Comparison of ENCODE assay signal across 1 cellular context in genomic region chr3:196754215-196754937, GRCh38.
TF ChIP-seq lines count a peak whose summit lies in the region.

No MANE protein-coding gene starts in this region.

TF ChIP-seq in HepG2, 621 proteins besides CTCF, POLR2A, EP300 and RAD21 (continued from another document and continues in another):
- TF ChIP-seq ARID5B (CRISPR knock-in tag; IDR thresholded peaks at IDR 0.05) (peak; percentile 46; the same call in 1 of the 2 replicates), MAX (IDR thresholded peaks at IDR 0.05) (peak; percentile 59), ZBTB33 (CRISPR knock-in tag; IDR thresholded peaks at IDR 0.05) (peak; percentile 46; the same call in 1 of the 2 replicates), HDAC2 (CRISPR knock-in tag; IDR thresholded peaks at IDR 0.05) (peak; percentile 67), TEAD3 (CRISPR knock-in tag; optimal IDR thresholded peaks at IDR 0.05; ENCODE audit: borderline replicate concordance) (peak; percentile 90), LCORL (IDR thresholded peaks at IDR 0.05) (no peak), LCORL (CRISPR knock-in tag; IDR thresholded peaks at IDR 0.05) (peak; percentile 44; the same call in 1 of the 2 replicates), ZBTB26 (CRISPR knock-in tag; IDR thresholded peaks at IDR 0.05; ENCODE audit: borderline replicate concordance) (peak; percentile 64; the same call in 1 of the 2 replicates), TCF7 (IDR thresholded peaks at IDR 0.05; ENCODE audit: low read depth) (0 out of 2 replicates have a peak, but pooled peaks have one; percentile 6), ZSCAN21 (CRISPR knock-in tag; IDR thresholded peaks at IDR 0.05; ENCODE audit: borderline replicate concordance) (no peak), BCL3 (CRISPR knock-in tag; IDR thresholded peaks at IDR 0.05) (no peak), ZBTB7B (CRISPR knock-in tag; IDR thresholded peaks at IDR 0.05) (0 out of 2 replicates have a peak, but pooled peaks have one; percentile 37), HMG20A (CRISPR knock-in tag; IDR thresholded peaks at IDR 0.05; ENCODE audit: borderline replicate concordance) (peak; percentile 24; the same call in 1 of the 2 replicates), HOXA3 (CRISPR knock-in tag; IDR thresholded peaks at IDR 0.05) (peak; percentile 65), STAT6 (CRISPR knock-in tag; IDR thresholded peaks at IDR 0.05; ENCODE audit: borderline replicate concordance) (no peak), HNF4A (CRISPR knock-in tag; IDR thresholded peaks at IDR 0.05) (0 out of 2 replicates have a peak, but pooled peaks have one; percentile 58), IKZF5 (CRISPR knock-in tag; IDR thresholded peaks at IDR 0.05) (peak; percentile 38; the same call in 1 of the 2 replicates), ZGPAT (CRISPR knock-in tag; IDR thresholded peaks at IDR 0.05) (peak; percentile 56; the same call in 1 of the 2 replicates), GATA4 (IDR thresholded peaks at IDR 0.05; ENCODE audit: borderline replicate concordance, low read depth) (peak; percentile 76; the same call in 1 of the 2 replicates), ARID4A (CRISPR knock-in tag; IDR thresholded peaks at IDR 0.05; ENCODE audit: borderline replicate concordance) (peak; percentile 35; the same call in 1 of the 2 replicates), KAT8 (CRISPR knock-in tag; IDR thresholded peaks at IDR 0.05) (peak; percentile 58; the same call in 1 of the 2 replicates), ZNF33A (CRISPR knock-in tag; IDR thresholded peaks at IDR 0.05; ENCODE audit: borderline replicate concordance) (no peak), ZNF597 (CRISPR knock-in tag; IDR thresholded peaks at IDR 0.05) (no peak), ZNF546 (CRISPR knock-in tag; conservative IDR thresholded peaks at IDR 0.05) (no peak), ASH2L (IDR thresholded peaks at IDR 0.05; ENCODE audit: insufficient read length, low read depth, low read length) (peak; percentile 53), ZMYM3 (CRISPR knock-in tag; IDR thresholded peaks at IDR 0.05) (peak; percentile 36; the same call in 1 of the 2 replicates), SOX5 (CRISPR knock-in tag; IDR thresholded peaks at IDR 0.05; ENCODE audit: borderline replicate concordance) (peak; percentile 32), ELF4 (CRISPR knock-in tag; IDR thresholded peaks at IDR 0.05; ENCODE audit: borderline replicate concordance) (peak; percentile 54; the same call in 1 of the 2 replicates), HINFP (CRISPR knock-in tag; IDR thresholded peaks at IDR 0.05; ENCODE audit: low read depth) (0 out of 2 replicates have a peak, but pooled peaks have one; percentile 31)
